Comparison of ENCODE assay signal across 18 cellular contexts in genomic region chr17:35252646-35253045, GRCh38. TPM values are rescaled to one million over a fixed set of nuclear protein-coding genes. Genes with fewer than 3 reads are reported as not detected.
A peak's percentile ranks its signal among the peaks of the same experiment; 100 is the strongest.
DNase-seq lines count a peak whose midpoint lies in the region; ATAC-seq, FAIRE-seq and TF ChIP-seq lines count a peak whose summit lies in the region.
"Had no signal": no experiment of that assay in that cellular context is flagged by ENCODE, and none has a peak within 500 bp of the region (broad histone marks: within the 10 kb centered on the region; RNA-seq: fewer than 3 reads in every experiment).

No MANE protein-coding gene starts in this region.

- TF ChIP-seq CTCF in A549 (IDR thresholded peaks at IDR 0.05) (no peak), GM12865 (IDR thresholded peaks at IDR 0.05; ENCODE audit: insufficient read depth, low read depth, low read length, missing control alignments) (no peak), pancreas (IDR thresholded peaks at IDR 0.05) (no peak)

- H3K27ac ChIP-seq in A549 = peak overlapping the region in 1 of 2 experiments; percentile 76; a peak in 4 of 6 replicates
- no peak overlapping the region for H3K27ac ChIP-seq in pancreas
- H3K27ac ChIP-seq: brain microvascular endothelial cell, SJCRH30 had no signal

- WGBS in A549 (ENCODE audit: missing lambda C conversion rate) = 95% methylated on average over 2 of the region's 2 CpGs
- WGBS in pancreas, 2 donors = 81 to 82% methylated on average over 2 of the region's 2 CpGs

- peaks cover 2% of the 10 kb centered on the region for H3K9me3 Mint-ChIP-seq in activated naive CD8-positive, alpha-beta T cell treated with anti-CD3 and anti-CD28 coated beads for 36 hours
- H3K9me3 Mint-ChIP-seq: memory B cell had no signal

- peaks cover 39% of the 10 kb centered on the region for H3K4me1 ChIP-seq in A549
- H3K4me1 ChIP-seq in pancreas = peaks cover 9 to 34% (median 19%) of the 10 kb centered on the region in 3 donors
- H3K4me1 ChIP-seq: BE2C had no signal

- H3K4me3 ChIP-seq in A549 (no peak overlapping the region), GM12865 (ENCODE audit: low read depth, low read length) (no peak overlapping the region), pancreas (no peak overlapping the region)
- H3K4me3 ChIP-seq: SJCRH30 had no signal

- no peak for TF ChIP-seq RAD21 in A549 (conservative IDR thresholded peaks at IDR 0.05 in 1 of 2, IDR thresholded peaks at IDR 0.05 in 1 of 2)

- FAIRE-seq in A549 (lab: Jason Lieb, UNC) (peak; percentile 72), pancreas (lab: Jason Lieb, UNC) (no peak)

- POLR2A ChIA-PET in A549 (lab: Yijun Ruan, JAX) = no interaction called here

- no peaks in the 10 kb centered on the region for H3K27me3 Mint-ChIP-seq in activated naive CD8-positive, alpha-beta T cell treated with anti-CD3 and anti-CD28 coated beads for 36 hours
- H3K27me3 Mint-ChIP-seq: memory B cell had no signal

- no peak overlapping the region for H3K4me2 ChIP-seq in A549

- H3K27me3 ChIP-seq in pancreas = no peaks in the 10 kb centered on the region
- H3K27me3 ChIP-seq: brain microvascular endothelial cell, SJCRH30 had no signal

- TF ChIP-seq POLR2A in A549 (IDR thresholded peaks at IDR 0.05; ENCODE audit: low read length) = no peak

- no peak for TF ChIP-seq EP300 in A549 (IDR thresholded peaks at IDR 0.05)

- ATAC-seq in A549 (no peak), HG02623 (IDR thresholded peaks at IDR 0.05; ENCODE audit: unreplicated experiment) (no peak), pancreas (no peak), HG03442 (IDR thresholded peaks at IDR 0.05; ENCODE audit: unreplicated experiment) (no peak)

- intact Hi-C loops in pancreas (cut with DNase I) = no loop called here

- H3K4me3 Mint-ChIP-seq in activated naive CD8-positive, alpha-beta T cell treated with anti-CD3 and anti-CD28 coated beads for 36 hours = no peak overlapping the region
- H3K4me3 Mint-ChIP-seq: memory B cell had no signal

- CTCF ChIA-PET in A549 (lab: Yijun Ruan, JAX) = interaction anchor here (0.8 kb wide), 2 partner anchors 59 to 61 kb away, joined by 3 to 4 read pairs; no protein-coding TSS in a partner anchor

- no peaks in the 10 kb centered on the region for H3K36me3 ChIP-seq in pancreas
- H3K36me3 ChIP-seq: BE2C, SJCRH30 had no signal

- H3K9me3 ChIP-seq in A549 (peaks cover 6% of the 10 kb centered on the region; the same call in 1 of the 3 replicates), pancreas (no peaks in the 10 kb centered on the region)
- H3K9me3 ChIP-seq: BE2C, SJCRH30 had no signal

- DNase-seq in A549 (ENCODE audit: low read depth in 1 of 2, low spot score in 1 of 2) = no peak
- peak; percentile 9 for DNase-seq in GM12865 (ENCODE audit: low read depth)
- no peak for DNase-seq in activated naive CD8-positive, alpha-beta T cell treated with anti-CD3 and anti-CD28 coated beads for 36 hours
- DNase-seq in medulla oblongata (ENCODE audit: extremely low spot score) = peak; percentile 62
- no peak for DNase-seq in pancreas
- no peak for DNase-seq in middle frontal gyrus (ENCODE audit: extremely low spot score, low spot score)
- DNase-seq: activated T-cell treated with anti-CD3 and anti-CD28 coated beads, Interleukin-2, amount 50 U/mL, for 1 hour; BE2C; brain microvascular endothelial cell; NCI-H1417 treated with DMSO at 0.1 percent for 48 hours; NCI-H774; SJCRH30; stimulated activated naive CD4-positive, alpha-beta T cell treated with Interleukin-2 at 50 U/mL for 16 hours had no signal

- peak overlapping the region; percentile 84 for H3K27ac Mint-ChIP-seq in activated naive CD8-positive, alpha-beta T cell treated with anti-CD3 and anti-CD28 coated beads for 36 hours
- H3K27ac Mint-ChIP-seq: memory B cell had no signal

- H3K4me1 Mint-ChIP-seq in activated naive CD8-positive, alpha-beta T cell treated with anti-CD3 and anti-CD28 coated beads for 36 hours = peaks cover 79% of the 10 kb centered on the region
- H3K4me1 Mint-ChIP-seq: memory B cell had no signal

- H3K36me3 Mint-ChIP-seq in activated naive CD8-positive, alpha-beta T cell treated with anti-CD3 and anti-CD28 coated beads for 36 hours = peaks cover 48% of the 10 kb centered on the region

TF ChIP-seq in A549, 52 proteins besides CTCF, POLR2A, EP300 and RAD21:
- TF ChIP-seq ZC3H11A (IDR thresholded peaks at IDR 0.05) (no peak), JUN (IDR thresholded peaks at IDR 0.05) (no peak), CBX2 (IDR thresholded peaks at IDR 0.05; ENCODE audit: borderline replicate concordance, low read depth) (no peak)
TF ChIP-seq in A549: peak in this region for 0.

RNA-seq across cellular contexts. Expression of gene SLFN5, which starts 9.8 kb away (rescaled TPM):
- 30.3 and 33.1 TPM in 2 replicates for polyA plus RNA-seq in A549 (2011; rRNA removed)
- 0.93 and 0.97 TPM in 2 replicates for polyA plus RNA-seq in A549 (2012; cell fraction: cytosol; rRNA removed)
- 0.48 and 0.73 TPM in 2 replicates for polyA plus RNA-seq in A549 (2012; cell fraction: nucleus; rRNA removed)
- polyA plus RNA-seq in A549 (2017; fragmentation: RNase III; extraction: RNeasy Plus Mini Kit Qiagen cat#74134 plus additional on column Dnase treatment) = 1.6 to 2.0 TPM (median 1.9 TPM) in 3 replicates
- polyA minus RNA-seq in A549 (2011; rRNA and poly(A)+ RNA removed) = 26.3 and 27.7 TPM in 2 replicates
- total RNA-seq in activated naive CD8-positive, alpha-beta T cell treated with anti-CD3 and anti-CD28 coated beads for 36 hours = 10 to 100 TPM; 33.9 to 37.9 TPM
- 10 to 100 TPM in 2 of 6 donors, 1 to 10 TPM in 4; 5.7 to 18.8 (median 7.1) TPM for total RNA-seq in pancreas
- polyA plus RNA-seq in pancreas = 1 to 10 TPM; 1.9 to 2.0 TPM

RNA-seq across cellular contexts. Expression of gene SLC35G3, which starts 58.5 kb away (rescaled TPM):
- polyA plus RNA-seq in A549 (2011; rRNA removed) (not detected in 2 replicates), A549 (2017; fragmentation: RNase III; extraction: RNeasy Plus Mini Kit Qiagen cat#74134 plus additional on column Dnase treatment) (not detected in 3 replicates), pancreas (not detected)
- not detected in 2 replicates for polyA plus RNA-seq in A549 (2012; cell fraction: cytosol; rRNA removed)
- polyA plus RNA-seq in A549 (2012; cell fraction: nucleus; rRNA removed) = not detected in 2 replicates
- polyA minus RNA-seq in A549 (2011; rRNA and poly(A)+ RNA removed) = not detected in 2 replicates
- not detected for total RNA-seq in activated naive CD8-positive, alpha-beta T cell treated with anti-CD3 and anti-CD28 coated beads for 36 hours
- not detected for total RNA-seq in pancreas
- total RNA-seq: G401, posterior vena cava, SJCRH30 had no signal

Comparison
In these comparisons a context has a peak if more than half of its experiments do, and no peak if none do; other contexts are left out.
1. DNase-seq: peak in GM12865 (single experiment) and medulla oblongata (single experiment); none in A549 (0 of 2), activated naive CD8-positive, alpha-beta T cell treated with anti-CD3 and anti-CD28 coated beads for 36 hours (single experiment), pancreas (0 of 6) and middle frontal gyrus (single experiment).